Comparison of ENCODE assay signal across 10 cellular contexts in the genomic region with DNA sequence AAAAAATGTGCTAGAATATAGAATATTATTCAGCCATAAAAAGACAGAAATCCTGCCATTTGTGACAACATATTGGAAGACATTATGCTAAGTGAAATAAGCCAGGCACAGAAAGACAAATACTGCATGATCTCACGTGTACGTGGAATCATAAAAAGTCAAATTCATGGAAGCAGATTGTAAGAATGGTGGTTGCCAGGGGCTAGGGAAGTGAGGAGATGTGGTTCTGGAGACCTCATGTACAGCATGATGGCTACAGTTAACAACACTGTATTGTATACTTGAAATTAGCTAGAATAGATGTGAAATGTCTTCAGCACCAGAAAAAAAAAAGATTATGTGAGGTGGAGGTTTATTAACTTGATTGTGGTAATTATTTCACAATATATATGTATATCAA.
"Had no signal": no experiment of that assay in that cellular context is flagged by ENCODE, and none has a peak within 500 bp of the region (broad histone marks: within the 10 kb centered on the region; RNA-seq: fewer than 3 reads in every experiment).

No MANE protein-coding gene starts in this region.

- H3K27me3 Mint-ChIP-seq: activated naive CD4-positive, alpha-beta T cell treated with anti-CD3 and anti-CD28 coated beads, Interleukin-2, amount 10 ng/mL, durations not matched to agents 7 days and 5 days had no signal

- H3K4me3 ChIP-seq: pancreas, sigmoid colon, transverse colon had no signal

- H3K27ac ChIP-seq: pancreas had no signal

- H3K27ac Mint-ChIP-seq: activated naive CD4-positive, alpha-beta T cell treated with anti-CD3 and anti-CD28 coated beads, Interleukin-2, amount 10 ng/mL, durations not matched to agents 7 days and 5 days; activated T-helper 2 cell treated with anti-CD3 and anti-CD28 coated beads, Interferon-gamma antibody, Interleukin-2, Interleukin-4, amounts not matched to agents 10 μg/mL and 5 μg/mL and 100 μg/mL, durations not matched to agents 14 hours and 24 hours and 36 hours had no signal

- H3K9me3 ChIP-seq: pancreas, sigmoid colon had no signal

- H3K36me3 ChIP-seq: pancreas, sigmoid colon, transverse colon had no signal

- DNase-seq: activated naive CD4-positive, alpha-beta T cell treated with anti-CD3 and anti-CD28 coated beads, Interleukin-2, amount 10 ng/mL, durations not matched to agents 7 days and 5 days; activated T-cell treated with anti-CD3 and anti-CD28 coated beads for 4 hours; pancreas; SIG-M5; sigmoid colon; stimulated activated CD4-positive, alpha-beta T cell treated with anti-CD3 and anti-CD28 coated beads, Interleukin-12 subunit alpha, Interleukin-12 subunit beta, amount 100 ng/mL, for 4 hours; stimulated activated CD4-positive, alpha-beta T cell treated with anti-CD3 and anti-CD28 coated beads, Interleukin-2, amount 100 ng/mL, for 24 hours; T-helper 9 cell; transverse colon had no signal

- H3K27me3 ChIP-seq: pancreas, sigmoid colon, transverse colon had no signal

- H3K4me3 Mint-ChIP-seq: activated naive CD4-positive, alpha-beta T cell treated with anti-CD3 and anti-CD28 coated beads, Interleukin-2, amount 10 ng/mL, durations not matched to agents 7 days and 5 days had no signal

- H3K4me1 ChIP-seq: pancreas, transverse colon had no signal
